In the genomic region with DNA sequence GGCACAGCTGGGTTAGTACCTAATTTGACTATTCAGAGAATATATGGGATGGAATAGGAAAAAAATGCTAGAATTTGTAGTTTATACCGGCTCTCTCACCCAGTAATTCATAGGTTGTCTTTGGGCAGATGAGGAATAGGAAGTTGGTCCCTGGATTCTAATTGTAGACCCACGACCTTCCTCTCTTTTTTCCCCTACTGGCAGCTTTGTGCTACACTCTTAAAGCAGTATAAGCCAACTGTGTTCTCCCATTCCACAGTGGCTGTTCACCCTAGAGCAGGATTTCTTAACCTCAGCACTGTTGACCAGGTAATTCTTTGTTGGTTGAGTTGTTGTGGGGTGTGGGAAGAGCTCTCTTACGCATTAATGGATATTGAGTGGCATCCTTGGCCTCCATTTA, we compare ENCODE assay signal across 35 cellular contexts.
DNase-seq lines count a peak whose midpoint lies in the region; FAIRE-seq and TF ChIP-seq lines count a peak whose summit lies in the region.
"Had no signal": no experiment of that assay in that cellular context is flagged by ENCODE, and none has a peak within 500 bp of the region (broad histone marks: within the 10 kb centered on the region; RNA-seq: fewer than 3 reads in every experiment).

No MANE protein-coding gene starts in this region.

- DNase-seq in AG04450 (ENCODE audit: low read depth, low spot score): no peak
- peak; percentile 3 to 15 for DNase-seq in Kasumi-1 (lab: John Stamatoyannopoulos, UW)
- DNase-seq in H1 (ENCODE audit: low read depth in 1 of 2, low spot score in 2 of 2): no peak
- DNase-seq in activated CD4-positive, alpha-beta memory T cell treated with anti-CD3 and anti-CD28 coated beads for 36 hours: no peak
- DNase-seq in activated effector memory CD4-positive, alpha-beta T cell treated with anti-CD3 and anti-CD28 coated beads, Interleukin-2, amount 50 U/mL, for 16 hours: no peak
- no peak for DNase-seq in Calu3
- no peak for DNase-seq in head of caudate nucleus
- DNase-seq: ACHN; activated naive CD4-positive, alpha-beta T cell treated with anti-CD3 and anti-CD28 coated beads, Interleukin-2, amount 10 ng/mL, durations not matched to agents 7 days and 5 days; activated T-cell treated with anti-CD3 and anti-CD28 coated beads, Interleukin-2, amount 50 U/mL, for 72 hours; amniotic stem cell; colonic mucosa; effector memory CD8-positive, alpha-beta T cell; foreskin melanocyte; left ventricle myocardium superior; NCI-H1105; NCI-H1930; NCI-H345; ovary; Right ventricle myocardium superior; spleen; stimulated activated CD4-positive, alpha-beta T cell treated with anti-CD3 and anti-CD28 coated beads, Interleukin-4, amount 100 ng/mL, for 1 hour; T-cell had no signal

- H3K79me1 ChIP-seq in H1 (ENCODE audit: low read depth, low read length): no peaks in the 10 kb centered on the region

- no peaks in the 10 kb centered on the region for H3K27me3 Mint-ChIP-seq in activated CD4-positive, alpha-beta memory T cell treated with anti-CD3 and anti-CD28 coated beads for 36 hours
- H3K27me3 Mint-ChIP-seq in Calu3 (ENCODE audit: unreplicated experiment): no peaks in the 10 kb centered on the region
- H3K27me3 Mint-ChIP-seq: activated naive CD4-positive, alpha-beta T cell treated with anti-CD3 and anti-CD28 coated beads, Interleukin-2, amount 10 ng/mL, durations not matched to agents 7 days and 5 days; effector memory CD8-positive, alpha-beta T cell; natural killer cell treated with Interleukin-12 subunit alpha and Interleukin-12 subunit beta and Interleukin-15 and Interleukin-18, amount 100 ng/mL, for 72 hours; T-cell had no signal

- H3K27me3 ChIP-seq in AG04450 (ENCODE audit: control insufficient read depth, insufficient read depth, low read length) (no peaks in the 10 kb centered on the region), H1 (replicated peaks in 1 of 4; ENCODE audit: control insufficient read depth in 3 of 4, extremely low read depth in 1 of 4, insufficient read depth in 3 of 4, low read length in 3 of 4) (no peaks in the 10 kb centered on the region)
- H3K27me3 ChIP-seq: BLaER1 treated with 17β-estradiol and CSF1 and Interleukin-3, amounts not matched to agents 10 nM and 100 nM; colonic mucosa; hepatocyte; ovary; right atrium auricular region; spleen; suprapubic skin had no signal

- no peak overlapping the region for H2AK5ac ChIP-seq in H1 (ENCODE audit: low read depth, low read length)

- WGBS in H1 (ENCODE audit: extremely low coverage in 1 of 2, insufficient coverage in 1 of 2, insufficient read length in 1 of 2, insufficient replicate concordance in 2 of 2, low coverage in 1 of 2, low lambda C conversion rate in 2 of 2, missing lambda C conversion rate in 1 of 2), 2 experiments: 81% methylated on average over 3 of the region's 3 CpGs; no CpG with 5 or more reads in 1 of the 2 experiments

- no peak for FAIRE-seq in H1 (lab: Jason Lieb, UNC)
- FAIRE-seq: bronchial epithelial cell, islet of Langerhans, TTC549 had no signal

- H3K27ac ChIP-seq in AG04450 (ENCODE audit: low read depth, low read length): no peak overlapping the region
- no peak overlapping the region for H3K27ac ChIP-seq in H1 (ENCODE audit: low read depth, low read length)
- H3K27ac ChIP-seq: BLaER1 treated with 17β-estradiol and CSF1 and Interleukin-3, amounts not matched to agents 10 nM and 100 nM; colonic mucosa; hepatocyte; HL-60; ovary; right atrium auricular region; spleen; suprapubic skin had no signal

- BruUV-seq in Calu3 (replicated peaks; lab: Mats Ljungman, UMichigan): no TSS peak

- H4K8ac ChIP-seq in H1 (ENCODE audit: extremely low read depth, insufficient read depth, low read length): no peak overlapping the region

- no peaks in the 10 kb centered on the region for H3K9me3 Mint-ChIP-seq in activated CD4-positive, alpha-beta memory T cell treated with anti-CD3 and anti-CD28 coated beads for 36 hours
- no peaks in the 10 kb centered on the region for H3K9me3 Mint-ChIP-seq in Calu3 (ENCODE audit: low read depth, unreplicated experiment)
- H3K9me3 Mint-ChIP-seq: activated naive CD4-positive, alpha-beta T cell treated with anti-CD3 and anti-CD28 coated beads, Interleukin-2, amount 10 ng/mL, durations not matched to agents 7 days and 5 days; activated T-cell treated with anti-CD3 and anti-CD28 coated beads, Interleukin-2, amount 50 U/mL, for 72 hours; effector memory CD8-positive, alpha-beta T cell; mesothelial cell of epicardium; natural killer cell treated with Interleukin-12 subunit alpha and Interleukin-12 subunit beta and Interleukin-15 and Interleukin-18, amount 100 ng/mL, for 72 hours; stimulated activated memory B cell treated with anti-CD40 and anti-IgM and Interleukin-4, amounts not matched to agents 10 μg/mL and 1 μg/mL and 100 μg/mL, for 72 hours; T-cell had no signal

- H4K91ac ChIP-seq in H1 (replicated peaks; ENCODE audit: insufficient read length, low read length): no peak overlapping the region

- POLR2A ChIA-PET in AG04450 (lab: Yijun Ruan, JAX): no interaction called here
- POLR2A ChIA-PET in H1 (lab: Charles Lee; ENCODE audit: partially characterized antibody): no interaction called here
- POLR2A ChIA-PET in activated CD4-positive, alpha-beta memory T cell treated with anti-CD3 and anti-CD28 coated beads for 36 hours (lab: Charles Lee): no interaction called here

- no peak for TF ChIP-seq POLR2A in H1 (IDR thresholded peaks at IDR 0.05; ENCODE audit: control extremely low read depth in 1 of 2, low read depth in 2 of 2, low read length in 2 of 2)

- CTCF ChIA-PET in AG04450 (lab: Charles Lee): interaction anchor here (0.9 to 2.6 kb wide), 4 partner anchors 10 to 341 kb away, joined by 3 to 12 read pairs (median 4); no protein-coding TSS in a partner anchor
- CTCF ChIA-PET in H1 (lab: Charles Lee; ENCODE audit: partially characterized antibody): interaction anchor here (0.5 to 2.8 kb wide), 24 partner anchors 9 to 537 kb away, joined by 3 to 29 read pairs (median 4); no protein-coding TSS in a partner anchor
- CTCF ChIA-PET in activated CD4-positive, alpha-beta memory T cell treated with anti-CD3 and anti-CD28 coated beads for 36 hours (lab: Charles Lee): interaction anchor here (0.8 to 1.3 kb wide), 2 partner anchors 10 to 311 kb away, joined by 3 to 8 read pairs; no protein-coding TSS in a partner anchor
- CTCF ChIA-PET in Calu3 (lab: Charles Lee): no interaction called here

- H3K36me3 Mint-ChIP-seq in activated CD4-positive, alpha-beta memory T cell treated with anti-CD3 and anti-CD28 coated beads for 36 hours: peaks cover 28% of the 10 kb centered on the region
- H3K36me3 Mint-ChIP-seq in Calu3 (ENCODE audit: insufficient read depth, unreplicated experiment): peaks cover 5% of the 10 kb centered on the region
- H3K36me3 Mint-ChIP-seq: stimulated activated memory B cell treated with anti-CD40 and anti-IgM and Interleukin-4, amounts not matched to agents 10 μg/mL and 1 μg/mL and 100 μg/mL, for 72 hours had no signal

- H4K5ac ChIP-seq in H1 (ENCODE audit: insufficient read length, low read depth, low read length): no peak overlapping the region

- H2AFZ ChIP-seq in H1 (ENCODE audit: low read length): no peak overlapping the region
- H2AFZ ChIP-seq: hepatocyte had no signal

- no peak overlapping the region for H3K4ac ChIP-seq in H1 (replicated peaks; ENCODE audit: insufficient read length, low read depth, low read length)

- H3K9me3 ChIP-seq in AG04450 (ENCODE audit: control insufficient read depth, insufficient read depth, low read length) (no peaks in the 10 kb centered on the region), H1 (ENCODE audit: insufficient read depth in 2 of 2, low read depth in 1 of 2, low read length in 1 of 2) (no peaks in the 10 kb centered on the region)
- H3K9me3 ChIP-seq: BLaER1 treated with 17β-estradiol and CSF1 and Interleukin-3, amounts not matched to agents 10 nM and 100 nM; colonic mucosa; ovary; right atrium auricular region; spleen; suprapubic skin had no signal

- peaks cover 2% of the 10 kb centered on the region for H3K4me1 Mint-ChIP-seq in activated CD4-positive, alpha-beta memory T cell treated with anti-CD3 and anti-CD28 coated beads for 36 hours (ENCODE audit: low read depth)
- H3K4me1 Mint-ChIP-seq in Calu3 (ENCODE audit: low read depth, unreplicated experiment): no peaks in the 10 kb centered on the region
- H3K4me1 Mint-ChIP-seq: activated naive CD4-positive, alpha-beta T cell treated with anti-CD3 and anti-CD28 coated beads, Interleukin-2, amount 10 ng/mL, durations not matched to agents 7 days and 5 days; T-cell had no signal

- H3K4me1 ChIP-seq in H1 (replicated peaks in 1 of 4; ENCODE audit: control insufficient read depth in 3 of 4, insufficient read depth in 4 of 4, low read length in 3 of 4): no peaks in the 10 kb centered on the region; a peak in 1 of 7 replicates
- H3K4me1 ChIP-seq: colonic mucosa, spleen, suprapubic skin had no signal

- H2BK15ac ChIP-seq in H1 (ENCODE audit: low read length): no peak overlapping the region

- H3K18ac ChIP-seq in H1 (ENCODE audit: extremely low read depth, low read length): no peak overlapping the region

- intact Hi-C loops in activated CD4-positive, alpha-beta memory T cell treated with anti-CD3 and anti-CD28 coated beads for 36 hours (cut with micrococcal nuclease): no loop called here
- intact Hi-C loops in Calu3 (cut with micrococcal nuclease; ENCODE audit: unreplicated experiment) (no loop called here), head of caudate nucleus (cut with DNase I) (no loop called here)

- no peaks in the 10 kb centered on the region for H3K79me2 ChIP-seq in H1 (ENCODE audit: control insufficient read depth in 1 of 2, insufficient read depth in 2 of 2, low read length in 2 of 2)
- H3K79me2 ChIP-seq: hepatocyte had no signal

- no peak overlapping the region for H3K9ac ChIP-seq in H1 (replicated peaks in 1 of 4; ENCODE audit: extremely low read depth in 1 of 4, low read depth in 3 of 4, low read length in 3 of 4)
- H3K9ac ChIP-seq: BLaER1 treated with 17β-estradiol and CSF1 and Interleukin-3, amounts not matched to agents 10 nM and 100 nM had no signal

- no peak overlapping the region for H3K14ac ChIP-seq in H1 (ENCODE audit: insufficient read length)

- peak in 1 of 2 experiments; percentile 35; a peak in 1 of 4 replicates for TF ChIP-seq RAD21 in H1 (IDR thresholded peaks at IDR 0.05 in 1 of 2, conservative IDR thresholded peaks at IDR 0.05 in 1 of 2; ENCODE audit: low read depth in 2 of 2, low read length in 2 of 2)

- H4K20me1 ChIP-seq in H1 (replicated peaks in 1 of 2; ENCODE audit: control insufficient read depth in 1 of 2, insufficient read depth in 2 of 2, low read length in 2 of 2): no peaks in the 10 kb centered on the region

- no peak overlapping the region for H3K23ac ChIP-seq in H1 (ENCODE audit: insufficient read length)

- TF ChIP-seq CTCF in AG04450 (IDR thresholded peaks at IDR 0.05; ENCODE audit: low read depth, low read length) (0 out of 2 replicates have a peak, but pooled peaks have one; percentile 2), GM12873 (IDR thresholded peaks at IDR 0.05; ENCODE audit: insufficient read depth, low read depth, low read length, missing control alignments) (peak; percentile 43), H1 (IDR thresholded peaks at IDR 0.05; ENCODE audit: control extremely low read depth in 1 of 3, insufficient read depth in 1 of 3, low read depth in 1 of 3, low read length in 3 of 3) (peak in 2 of 3 experiments; percentile 22 to 36; a peak in 3 of 4 replicates), Calu3 (IDR thresholded peaks at IDR 0.05; ENCODE audit: unreplicated experiment) (no peak)

- H3K56ac ChIP-seq in H1 (replicated peaks; ENCODE audit: insufficient read length, low read depth, low read length): no peak overlapping the region

- no peak overlapping the region for H3K4me2 ChIP-seq in H1 (ENCODE audit: insufficient read depth in 1 of 2, low read depth in 2 of 2, low read length in 2 of 2)
- H3K4me2 ChIP-seq: BLaER1 treated with 17β-estradiol and CSF1 and Interleukin-3, amounts not matched to agents 10 nM and 100 nM; hepatocyte had no signal

- no peak overlapping the region for H2BK20ac ChIP-seq in H1 (ENCODE audit: low read length)

- TF ChIP-seq EP300 in H1 (IDR thresholded peaks at IDR 0.05; ENCODE audit: borderline replicate concordance in 1 of 2, low read depth in 2 of 2, low read length in 2 of 2): no peak

- H3K27ac Mint-ChIP-seq in activated CD4-positive, alpha-beta memory T cell treated with anti-CD3 and anti-CD28 coated beads for 36 hours: no peak overlapping the region
- no peak overlapping the region for H3K27ac Mint-ChIP-seq in Calu3 (ENCODE audit: unreplicated experiment)
- H3K27ac Mint-ChIP-seq: activated naive CD4-positive, alpha-beta T cell treated with anti-CD3 and anti-CD28 coated beads, Interleukin-2, amount 10 ng/mL, durations not matched to agents 7 days and 5 days; mesothelial cell of epicardium; natural killer cell treated with Interleukin-12 subunit alpha and Interleukin-12 subunit beta and Interleukin-15 and Interleukin-18, amount 100 ng/mL, for 72 hours; stimulated activated memory B cell treated with anti-CD40 and anti-IgM and Interleukin-4, amounts not matched to agents 10 μg/mL and 1 μg/mL and 100 μg/mL, for 72 hours; T-cell had no signal

- H3K36me3 ChIP-seq in H1 (ENCODE audit: control insufficient read depth in 2 of 4, insufficient read depth in 4 of 4, low read length in 3 of 4): peaks cover 0 to 4% (median 0%) of the 10 kb centered on the region in 4 experiments; a peak in 2 of 8 replicates
- H3K36me3 ChIP-seq: ovary had no signal

- no peak overlapping the region for H3K4me3 Mint-ChIP-seq in activated CD4-positive, alpha-beta memory T cell treated with anti-CD3 and anti-CD28 coated beads for 36 hours
- no peak overlapping the region for H3K4me3 Mint-ChIP-seq in Calu3 (ENCODE audit: low read depth, unreplicated experiment)
- H3K4me3 Mint-ChIP-seq: activated naive CD4-positive, alpha-beta T cell treated with anti-CD3 and anti-CD28 coated beads, Interleukin-2, amount 10 ng/mL, durations not matched to agents 7 days and 5 days; activated T-cell treated with anti-CD3 and anti-CD28 coated beads, Interleukin-2, amount 50 U/mL, for 72 hours; mesothelial cell of epicardium; natural killer cell treated with Interleukin-12 subunit alpha and Interleukin-12 subunit beta and Interleukin-15 and Interleukin-18, amount 100 ng/mL, for 72 hours; stimulated activated memory B cell treated with anti-CD40 and anti-IgM and Interleukin-4, amounts not matched to agents 10 μg/mL and 1 μg/mL and 100 μg/mL, for 72 hours; T-cell had no signal

- no peak overlapping the region for H2BK120ac ChIP-seq in H1 (replicated peaks; ENCODE audit: low read depth, low read length)

- no peak overlapping the region for H3K4me3 ChIP-seq in AG04450 (ENCODE audit: low read depth, low read length)
- no peak overlapping the region for H3K4me3 ChIP-seq in H1 (ENCODE audit: extremely low read depth in 1 of 4, insufficient read depth in 2 of 4, low read depth in 3 of 4, low read length in 4 of 4)
- H3K4me3 ChIP-seq: BLaER1 treated with 17β-estradiol and CSF1 and Interleukin-3, amounts not matched to agents 10 nM and 100 nM; colonic mucosa; hepatocyte; ovary; right atrium auricular region; spleen; suprapubic skin had no signal

- H3K23me2 ChIP-seq in H1 (ENCODE audit: low read depth, low read length): no peaks in the 10 kb centered on the region

- H2BK5ac ChIP-seq in H1 (ENCODE audit: low read depth, low read length): no peak overlapping the region

- no peak overlapping the region for H2BK12ac ChIP-seq in H1 (ENCODE audit: low read depth, low read length)

Comparison
In these comparisons a context has a peak if more than half of its experiments do, and no peak if none do; other contexts are left out.
1. DNase-seq: peak in Kasumi-1 (2 of 2); none in AG04450 (single experiment), H1 (0 of 2), activated CD4-positive, alpha-beta memory T cell treated with anti-CD3 and anti-CD28 coated beads for 36 hours (single experiment), activated effector memory CD4-positive, alpha-beta T cell treated with anti-CD3 and anti-CD28 coated beads, Interleukin-2, amount 50 U/mL, for 16 hours (single experiment), Calu3 (single experiment) and head of caudate nucleus (0 of 42).